8 cellular contexts compared by ENCODE assay signal in genomic region chr1:18957136-18957521, GRCh38. TPM values are rescaled to one million over a fixed set of nuclear protein-coding genes. Genes with fewer than 3 reads are reported as not detected.
DNase-seq lines count a peak whose midpoint lies in the region; ATAC-seq lines count a peak whose summit lies in the region.

No MANE protein-coding gene starts in this region.

- peak overlapping the region; percentile 52 for H3K4me3 ChIP-seq in HAP-1
- H3K4me3 ChIP-seq in right cardiac atrium (ENCODE audit: low read length), result peak overlapping the region; percentile 86
- peak overlapping the region; percentile 48 to 84 (median 74) for H3K4me3 ChIP-seq in skin epidermis

- no peaks in the 10 kb centered on the region for H3K9me3 Mint-ChIP-seq in activated CD8-positive, alpha-beta T cell treated with anti-CD3 and anti-CD28 coated beads, Interleukin-2, amount 10 ng/mL, durations not matched to agents 7 days and 5 days (ENCODE audit: insufficient read depth)

- WGBS in right cardiac atrium, result 9% methylated on average over 27 of the region's 27 CpGs

- DNase-seq in HAP-1 (ENCODE audit: low spot score in 2 of 2), result peak in 1 of 2 experiments; percentile 39
- no peak for DNase-seq in activated CD8-positive, alpha-beta T cell treated with anti-CD3 and anti-CD28 coated beads, Interleukin-2, amount 10 ng/mL, durations not matched to agents 7 days and 5 days
- DNase-seq in right cardiac atrium, result no peak
- no peak for DNase-seq in NCI-H1092 treated with DMSO at 0.1 percent for 48 hours (lab: John Stamatoyannopoulos, UW)
- DNase-seq in activated effector memory CD4-positive, alpha-beta T cell treated with anti-CD3 and anti-CD28 coated beads, Interleukin-2, amount 50 U/mL, for 16 hours, result no peak
- no peak for DNase-seq in GM19238 (ENCODE audit: insufficient read length, low spot score)

- CTCF ChIA-PET in activated CD8-positive, alpha-beta T cell treated with anti-CD3 and anti-CD28 coated beads, Interleukin-2, amount 10 ng/mL, durations not matched to agents 7 days and 5 days (lab: Charles Lee), result interaction anchor here (0.8 to 10.1 kb wide), 9 partner anchors 13 to 155 kb away, joined by 3 to 116 read pairs (median 8); partner anchors contain the start of gene ALDH4A1

- peak; percentile 1 for ATAC-seq in activated CD8-positive, alpha-beta T cell treated with anti-CD3 and anti-CD28 coated beads, Interleukin-2, amount 10 ng/mL, durations not matched to agents 7 days and 5 days
- ATAC-seq in right cardiac atrium, result peak; percentile 8 to 19
- ATAC-seq in HG03196 (IDR thresholded peaks at IDR 0.05; ENCODE audit: unreplicated experiment), result no peak

- in situ Hi-C loops in HAP-1 (cut with MboI; ENCODE audit: low sequenced_read_pairs), result no loop called here

- H3K9me3 ChIP-seq in HAP-1, result no peaks in the 10 kb centered on the region
- H3K9me3 ChIP-seq in right cardiac atrium (ENCODE audit: control insufficient read depth, low read length), result no peaks in the 10 kb centered on the region

- H3K4me1 ChIP-seq in HAP-1 (peaks cover 9% of the 10 kb centered on the region), right cardiac atrium (ENCODE audit: control insufficient read depth, insufficient read depth, low read length) (peaks cover 3% of the 10 kb centered on the region)

- H3K27me3 ChIP-seq in HAP-1 (ENCODE audit: low read depth) (peaks cover 13% of the 10 kb centered on the region), right cardiac atrium (ENCODE audit: control insufficient read depth, insufficient read depth) (no peaks in the 10 kb centered on the region)

- H3K4me1 Mint-ChIP-seq in activated CD8-positive, alpha-beta T cell treated with anti-CD3 and anti-CD28 coated beads, Interleukin-2, amount 10 ng/mL, durations not matched to agents 7 days and 5 days (ENCODE audit: low read depth), result peaks cover 54% of the 10 kb centered on the region

- peak overlapping the region; percentile 77 for H3K4me3 Mint-ChIP-seq in activated CD8-positive, alpha-beta T cell treated with anti-CD3 and anti-CD28 coated beads, Interleukin-2, amount 10 ng/mL, durations not matched to agents 7 days and 5 days

- no peaks in the 10 kb centered on the region for H3K36me3 Mint-ChIP-seq in activated CD8-positive, alpha-beta T cell treated with anti-CD3 and anti-CD28 coated beads, Interleukin-2, amount 10 ng/mL, durations not matched to agents 7 days and 5 days (ENCODE audit: low read depth)

- intact Hi-C loops in right cardiac atrium (cut with DNase I), result loop anchor here in 2 of 4 donors (5.0 kb wide), 1 partner anchor 50 kb away; no protein-coding TSS in a partner anchor

- H3K27me3 Mint-ChIP-seq in activated CD8-positive, alpha-beta T cell treated with anti-CD3 and anti-CD28 coated beads, Interleukin-2, amount 10 ng/mL, durations not matched to agents 7 days and 5 days (ENCODE audit: low read depth), result peaks cover 45% of the 10 kb centered on the region

- H3K36me3 ChIP-seq in HAP-1 (replicated peaks), result no peaks in the 10 kb centered on the region

- H3K27ac ChIP-seq in right cardiac atrium (ENCODE audit: low read length), result peak overlapping the region; percentile 22
- H3K27ac ChIP-seq in skin epidermis, result peak overlapping the region; percentile 12 to 95 (median 82)

- peak overlapping the region; percentile 72 for H3K27ac Mint-ChIP-seq in activated CD8-positive, alpha-beta T cell treated with anti-CD3 and anti-CD28 coated beads, Interleukin-2, amount 10 ng/mL, durations not matched to agents 7 days and 5 days

- POLR2A ChIA-PET in activated CD8-positive, alpha-beta T cell treated with anti-CD3 and anti-CD28 coated beads, Interleukin-2, amount 10 ng/mL, durations not matched to agents 7 days and 5 days (lab: Charles Lee), result interaction anchor here (0.5 to 3.6 kb wide), 3 partner anchors 30 to 243 kb away, joined by 3 to 47 read pairs (median 3); no protein-coding TSS in a partner anchor

RNA-seq across cellular contexts. Expression of gene IFFO2, which starts 0.7 kb away (rescaled TPM):
- 1 to 10 TPM; 7.2 to 8.2 TPM for total RNA-seq in activated CD8-positive, alpha-beta T cell treated with anti-CD3 and anti-CD28 coated beads, Interleukin-2, amount 10 ng/mL, durations not matched to agents 7 days and 5 days
- 10 to 100 TPM in 1 of 4 donors, 1 to 10 TPM in 3; 6.7 to 12.7 (median 8.1) TPM for total RNA-seq in right cardiac atrium
- polyA plus RNA-seq in right cardiac atrium, result 5.0 TPM

RNA-seq across cellular contexts. Expression of gene ALDH4A1, which starts 54.8 kb away (rescaled TPM):
- 1 to 10 TPM; 4.2 to 4.3 TPM for total RNA-seq in activated CD8-positive, alpha-beta T cell treated with anti-CD3 and anti-CD28 coated beads, Interleukin-2, amount 10 ng/mL, durations not matched to agents 7 days and 5 days
- total RNA-seq in right cardiac atrium, result 10 to 100 TPM; 22.2 to 35.5 (median 27.1) TPM
- 23.6 TPM for polyA plus RNA-seq in right cardiac atrium

Comparison
In these comparisons a context has a peak if more than half of its experiments do, and no peak if none do; other contexts are left out.
1. RNA of gene ALDH4A1, which starts 54.8 kb away (total RNA-seq): 22.2 to 35.5 TPM in right cardiac atrium; 4.2 to 4.3 TPM in activated CD8-positive, alpha-beta T cell treated with anti-CD3 and anti-CD28 coated beads, Interleukin-2, amount 10 ng/mL, durations not matched to agents 7 days and 5 days; every median in the first group is over 4 times any median in the second.
2. Peak in every context shown above with its lines, with median percentiles within 50 percentile points of each other: H3K4me3 ChIP-seq.